Comparison of ENCODE assay signal across 1 cellular context in genomic region chr21:42009831-42010506, GRCh38.
TF ChIP-seq lines count a peak whose summit lies in the region.

TSS of gene ZBTB21 (minus strand) at chr21:42010360. CDS start at chr21:41994095, 16,265 bp downstream.

TF ChIP-seq in K562, 482 proteins besides CTCF, POLR2A, EP300 and RAD21 (continued from another document and continues in another):
- TF ChIP-seq, protein P1, sequence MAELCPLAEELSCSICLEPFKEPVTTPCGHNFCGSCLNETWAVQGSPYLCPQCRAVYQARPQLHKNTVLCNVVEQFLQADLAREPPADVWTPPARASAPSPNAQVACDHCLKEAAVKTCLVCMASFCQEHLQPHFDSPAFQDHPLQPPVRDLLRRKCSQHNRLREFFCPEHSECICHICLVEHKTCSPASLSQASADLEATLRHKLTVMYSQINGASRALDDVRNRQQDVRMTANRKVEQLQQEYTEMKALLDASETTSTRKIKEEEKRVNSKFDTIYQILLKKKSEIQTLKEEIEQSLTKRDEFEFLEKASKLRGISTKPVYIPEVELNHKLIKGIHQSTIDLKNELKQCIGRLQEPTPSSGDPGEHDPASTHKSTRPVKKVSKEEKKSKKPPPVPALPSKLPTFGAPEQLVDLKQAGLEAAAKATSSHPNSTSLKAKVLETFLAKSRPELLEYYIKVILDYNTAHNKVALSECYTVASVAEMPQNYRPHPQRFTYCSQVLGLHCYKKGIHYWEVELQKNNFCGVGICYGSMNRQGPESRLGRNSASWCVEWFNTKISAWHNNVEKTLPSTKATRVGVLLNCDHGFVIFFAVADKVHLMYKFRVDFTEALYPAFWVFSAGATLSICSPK (IDR thresholded peaks at IDR 0.05; ENCODE audit: borderline replicate concordance), result no peak
- 0 out of 2 replicates have a peak, but pooled peaks have one; percentile 56 for TF ChIP-seq MBD2 (IDR thresholded peaks at IDR 0.05; ENCODE audit: borderline replicate concordance, low read depth)
- TF ChIP-seq NFE2L1 (tag; IDR thresholded peaks at IDR 0.05; ENCODE audit: borderline replicate concordance, low read depth), result no peak
- TF ChIP-seq ZNF165 (CRISPR knock-in tag; IDR thresholded peaks at IDR 0.05; ENCODE audit: borderline replicate concordance), result no peak
- TF ChIP-seq ZNF217 (CRISPR knock-in tag; IDR thresholded peaks at IDR 0.05), result no peak
- TF ChIP-seq MYC (IDR thresholded peaks at IDR 0.05; ENCODE audit: low read depth, low read length), result no peak
- 0 out of 2 replicates have a peak, but pooled peaks have one; percentile 61 for TF ChIP-seq MYC (CRISPR knock-in tag; IDR thresholded peaks at IDR 0.05; ENCODE audit: borderline replicate concordance, low read depth)
- no peak for TF ChIP-seq COPS2 (conservative IDR thresholded peaks at IDR 0.05)
- TF ChIP-seq PTBP1 (IDR thresholded peaks at IDR 0.05; ENCODE audit: low read depth, low read length), result no peak
- TF ChIP-seq NFYB (IDR thresholded peaks at IDR 0.05; ENCODE audit: extremely low read depth, insufficient read length), result peak; percentile 60
- TF ChIP-seq TEAD2 (tag; IDR thresholded peaks at IDR 0.05), result no peak
- TF ChIP-seq ZNF212 (CRISPR knock-in tag; IDR thresholded peaks at IDR 0.05), result no peak
- 0 out of 2 replicates have a peak, but pooled peaks have one; percentile 27 for TF ChIP-seq OTX1 (CRISPR knock-in tag; IDR thresholded peaks at IDR 0.05)
- no peak for TF ChIP-seq ZNF146 (CRISPR knock-in tag; IDR thresholded peaks at IDR 0.05; ENCODE audit: unreplicated experiment)
- no peak for TF ChIP-seq DIDO1 (tag; IDR thresholded peaks at IDR 0.05; ENCODE audit: low read depth)
- TF ChIP-seq CREB5 (CRISPR knock-in tag; IDR thresholded peaks at IDR 0.05), result no peak
- peak; percentile 87 for TF ChIP-seq FOSL1 (tag; conservative IDR thresholded peaks at IDR 0.05)
- TF ChIP-seq MEIS2 (IDR thresholded peaks at IDR 0.05; ENCODE audit: partially characterized antibody), result peak; percentile 97
- TF ChIP-seq ATF6 (CRISPR knock-in tag; IDR thresholded peaks at IDR 0.05), result no peak
- no peak for TF ChIP-seq GATAD2A (IDR thresholded peaks at IDR 0.05)
- TF ChIP-seq MTA2 (IDR thresholded peaks at IDR 0.05; ENCODE audit: low read depth), result no peak
- no peak for TF ChIP-seq ETV5 (CRISPR knock-in tag; IDR thresholded peaks at IDR 0.05; ENCODE audit: low read depth)
- peak; percentile 57 for TF ChIP-seq RBM25 (IDR thresholded peaks at IDR 0.05; ENCODE audit: low read depth, low read length, severe bottlenecking)
- no peak; the same call in 1 of the 2 replicates for TF ChIP-seq ZKSCAN1 (IDR thresholded peaks at IDR 0.05; ENCODE audit: low read depth, low read length)
- TF ChIP-seq ZNF695 (CRISPR knock-in tag; IDR thresholded peaks at IDR 0.05), result peak; percentile 57; the same call in 1 of the 2 replicates
- TF ChIP-seq E2F3 (CRISPR knock-in tag; IDR thresholded peaks at IDR 0.05), result peak; percentile 61; the same call in 1 of the 2 replicates
- TF ChIP-seq RBM17 (IDR thresholded peaks at IDR 0.05; ENCODE audit: borderline replicate concordance, low read depth, low read length), result no peak
- TF ChIP-seq SMAD2 (IDR thresholded peaks at IDR 0.05; ENCODE audit: low read depth, low read length), result no peak
- no peak for TF ChIP-seq PURB (CRISPR knock-in tag; IDR thresholded peaks at IDR 0.05; ENCODE audit: low read depth)
- TF ChIP-seq ZNF589 (CRISPR knock-in tag; IDR thresholded peaks at IDR 0.05; ENCODE audit: low read depth), result peak; percentile 82; the same call in 1 of the 2 replicates
- TF ChIP-seq ZBTB7A (IDR thresholded peaks at IDR 0.05; ENCODE audit: borderline replicate concordance, control insufficient read depth, low read depth, low read length), result peak; percentile 61; the same call in 1 of the 2 replicates
- TF ChIP-seq TEAD4 (IDR thresholded peaks at IDR 0.05; ENCODE audit: low read length), result no peak; the same call in 1 of the 2 replicates
- no peak for TF ChIP-seq TEAD4 (CRISPR knock-in tag; IDR thresholded peaks at IDR 0.05; ENCODE audit: borderline replicate concordance)
- TF ChIP-seq ELK1 (CRISPR knock-in tag; IDR thresholded peaks at IDR 0.05), result no peak
- TF ChIP-seq XRCC5 (IDR thresholded peaks at IDR 0.05; ENCODE audit: low read depth, low read length), result no peak; the same call in 1 of the 2 replicates
- TF ChIP-seq ETS2 (tag; IDR thresholded peaks at IDR 0.05; ENCODE audit: borderline replicate concordance, poor library complexity, severe bottlenecking), result no peak
- TF ChIP-seq ERF (CRISPR knock-in tag; IDR thresholded peaks at IDR 0.05), result peak; percentile 87; the same call in 1 of the 2 replicates
- no peak for TF ChIP-seq ARID1B (IDR thresholded peaks at IDR 0.05)
- TF ChIP-seq HNRNPUL1 (IDR thresholded peaks at IDR 0.05; ENCODE audit: low read length), result no peak
- TF ChIP-seq MAX (CRISPR knock-in tag; IDR thresholded peaks at IDR 0.05), result peak; percentile 64; the same call in 1 of the 2 replicates
- no peak for TF ChIP-seq CHD4 (IDR thresholded peaks at IDR 0.05; ENCODE audit: insufficient read depth, insufficient replicate concordance, low read depth, low read length, poor library complexity, severe bottlenecking)
- TF ChIP-seq POLR3A (IDR thresholded peaks at IDR 0.05; ENCODE audit: borderline replicate concordance, extremely low read depth, insufficient read depth, insufficient read length), result no peak
- no peak for TF ChIP-seq ZBTB8A (IDR thresholded peaks at IDR 0.05; ENCODE audit: partially characterized antibody)
- peak; percentile 77 to 85 for TF ChIP-seq MNT (conservative IDR thresholded peaks at IDR 0.05)
- no peak for TF ChIP-seq KLF16 (IDR thresholded peaks at IDR 0.05)
- TF ChIP-seq, protein P2, sequence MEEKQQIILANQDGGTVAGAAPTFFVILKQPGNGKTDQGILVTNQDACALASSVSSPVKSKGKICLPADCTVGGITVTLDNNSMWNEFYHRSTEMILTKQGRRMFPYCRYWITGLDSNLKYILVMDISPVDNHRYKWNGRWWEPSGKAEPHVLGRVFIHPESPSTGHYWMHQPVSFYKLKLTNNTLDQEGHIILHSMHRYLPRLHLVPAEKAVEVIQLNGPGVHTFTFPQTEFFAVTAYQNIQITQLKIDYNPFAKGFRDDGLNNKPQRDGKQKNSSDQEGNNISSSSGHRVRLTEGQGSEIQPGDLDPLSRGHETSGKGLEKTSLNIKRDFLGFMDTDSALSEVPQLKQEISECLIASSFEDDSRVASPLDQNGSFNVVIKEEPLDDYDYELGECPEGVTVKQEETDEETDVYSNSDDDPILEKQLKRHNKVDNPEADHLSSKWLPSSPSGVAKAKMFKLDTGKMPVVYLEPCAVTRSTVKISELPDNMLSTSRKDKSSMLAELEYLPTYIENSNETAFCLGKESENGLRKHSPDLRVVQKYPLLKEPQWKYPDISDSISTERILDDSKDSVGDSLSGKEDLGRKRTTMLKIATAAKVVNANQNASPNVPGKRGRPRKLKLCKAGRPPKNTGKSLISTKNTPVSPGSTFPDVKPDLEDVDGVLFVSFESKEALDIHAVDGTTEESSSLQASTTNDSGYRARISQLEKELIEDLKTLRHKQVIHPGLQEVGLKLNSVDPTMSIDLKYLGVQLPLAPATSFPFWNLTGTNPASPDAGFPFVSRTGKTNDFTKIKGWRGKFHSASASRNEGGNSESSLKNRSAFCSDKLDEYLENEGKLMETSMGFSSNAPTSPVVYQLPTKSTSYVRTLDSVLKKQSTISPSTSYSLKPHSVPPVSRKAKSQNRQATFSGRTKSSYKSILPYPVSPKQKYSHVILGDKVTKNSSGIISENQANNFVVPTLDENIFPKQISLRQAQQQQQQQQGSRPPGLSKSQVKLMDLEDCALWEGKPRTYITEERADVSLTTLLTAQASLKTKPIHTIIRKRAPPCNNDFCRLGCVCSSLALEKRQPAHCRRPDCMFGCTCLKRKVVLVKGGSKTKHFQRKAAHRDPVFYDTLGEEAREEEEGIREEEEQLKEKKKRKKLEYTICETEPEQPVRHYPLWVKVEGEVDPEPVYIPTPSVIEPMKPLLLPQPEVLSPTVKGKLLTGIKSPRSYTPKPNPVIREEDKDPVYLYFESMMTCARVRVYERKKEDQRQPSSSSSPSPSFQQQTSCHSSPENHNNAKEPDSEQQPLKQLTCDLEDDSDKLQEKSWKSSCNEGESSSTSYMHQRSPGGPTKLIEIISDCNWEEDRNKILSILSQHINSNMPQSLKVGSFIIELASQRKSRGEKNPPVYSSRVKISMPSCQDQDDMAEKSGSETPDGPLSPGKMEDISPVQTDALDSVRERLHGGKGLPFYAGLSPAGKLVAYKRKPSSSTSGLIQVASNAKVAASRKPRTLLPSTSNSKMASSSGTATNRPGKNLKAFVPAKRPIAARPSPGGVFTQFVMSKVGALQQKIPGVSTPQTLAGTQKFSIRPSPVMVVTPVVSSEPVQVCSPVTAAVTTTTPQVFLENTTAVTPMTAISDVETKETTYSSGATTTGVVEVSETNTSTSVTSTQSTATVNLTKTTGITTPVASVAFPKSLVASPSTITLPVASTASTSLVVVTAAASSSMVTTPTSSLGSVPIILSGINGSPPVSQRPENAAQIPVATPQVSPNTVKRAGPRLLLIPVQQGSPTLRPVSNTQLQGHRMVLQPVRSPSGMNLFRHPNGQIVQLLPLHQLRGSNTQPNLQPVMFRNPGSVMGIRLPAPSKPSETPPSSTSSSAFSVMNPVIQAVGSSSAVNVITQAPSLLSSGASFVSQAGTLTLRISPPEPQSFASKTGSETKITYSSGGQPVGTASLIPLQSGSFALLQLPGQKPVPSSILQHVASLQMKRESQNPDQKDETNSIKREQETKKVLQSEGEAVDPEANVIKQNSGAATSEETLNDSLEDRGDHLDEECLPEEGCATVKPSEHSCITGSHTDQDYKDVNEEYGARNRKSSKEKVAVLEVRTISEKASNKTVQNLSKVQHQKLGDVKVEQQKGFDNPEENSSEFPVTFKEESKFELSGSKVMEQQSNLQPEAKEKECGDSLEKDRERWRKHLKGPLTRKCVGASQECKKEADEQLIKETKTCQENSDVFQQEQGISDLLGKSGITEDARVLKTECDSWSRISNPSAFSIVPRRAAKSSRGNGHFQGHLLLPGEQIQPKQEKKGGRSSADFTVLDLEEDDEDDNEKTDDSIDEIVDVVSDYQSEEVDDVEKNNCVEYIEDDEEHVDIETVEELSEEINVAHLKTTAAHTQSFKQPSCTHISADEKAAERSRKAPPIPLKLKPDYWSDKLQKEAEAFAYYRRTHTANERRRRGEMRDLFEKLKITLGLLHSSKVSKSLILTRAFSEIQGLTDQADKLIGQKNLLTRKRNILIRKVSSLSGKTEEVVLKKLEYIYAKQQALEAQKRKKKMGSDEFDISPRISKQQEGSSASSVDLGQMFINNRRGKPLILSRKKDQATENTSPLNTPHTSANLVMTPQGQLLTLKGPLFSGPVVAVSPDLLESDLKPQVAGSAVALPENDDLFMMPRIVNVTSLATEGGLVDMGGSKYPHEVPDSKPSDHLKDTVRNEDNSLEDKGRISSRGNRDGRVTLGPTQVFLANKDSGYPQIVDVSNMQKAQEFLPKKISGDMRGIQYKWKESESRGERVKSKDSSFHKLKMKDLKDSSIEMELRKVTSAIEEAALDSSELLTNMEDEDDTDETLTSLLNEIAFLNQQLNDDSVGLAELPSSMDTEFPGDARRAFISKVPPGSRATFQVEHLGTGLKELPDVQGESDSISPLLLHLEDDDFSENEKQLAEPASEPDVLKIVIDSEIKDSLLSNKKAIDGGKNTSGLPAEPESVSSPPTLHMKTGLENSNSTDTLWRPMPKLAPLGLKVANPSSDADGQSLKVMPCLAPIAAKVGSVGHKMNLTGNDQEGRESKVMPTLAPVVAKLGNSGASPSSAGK (IDR thresholded peaks at IDR 0.05), result peak; percentile 57; the same call in 1 of the 2 replicates
- TF ChIP-seq TCFL5 (CRISPR knock-in tag; conservative IDR thresholded peaks at IDR 0.05), result no peak
- no peak for TF ChIP-seq ZFP36 (IDR thresholded peaks at IDR 0.05; ENCODE audit: low read depth, low read length, partially characterized antibody)
- TF ChIP-seq NFRKB (IDR thresholded peaks at IDR 0.05; ENCODE audit: low read depth), result no peak
